In genomic region chr17:16568541-16569357, GRCh38 we compare ENCODE assay signal across 8 cellular contexts. TPM values are rescaled to one million over a fixed set of nuclear protein-coding genes. Genes with fewer than 3 reads are reported as not detected.
A peak's percentile ranks its signal among the peaks of the same experiment; 100 is the strongest.
DNase-seq lines count a peak whose midpoint lies in the region; ATAC-seq and TF ChIP-seq lines count a peak whose summit lies in the region.

TSS of gene ZNF287 (minus strand) at chr17:16569204. CDS start at chr17:16567731, 1,473 bp downstream.

- TF ChIP-seq CTCF in GM06990 (IDR thresholded peaks at IDR 0.05; ENCODE audit: insufficient read depth, low read length, poor library complexity, severe bottlenecking) (no peak), HFF-Myc (IDR thresholded peaks at IDR 0.05; ENCODE audit: low read depth, low read length, missing control alignments) (no peak), vagina (IDR thresholded peaks at IDR 0.05) (no peak)

- no peaks in the 10 kb centered on the region for H3K9me3 ChIP-seq in T-helper 17 cell (ENCODE audit: control insufficient read depth, low read length, poor library complexity, severe bottlenecking)
- no peaks in the 10 kb centered on the region for H3K9me3 ChIP-seq in vagina

- H3K4me1 Mint-ChIP-seq in T-helper 17 cell, result peaks cover 6% of the 10 kb centered on the region

- H3K27me3 ChIP-seq in GM06990 (replicated peaks; ENCODE audit: control insufficient read depth, insufficient read depth, low read length), result no peaks in the 10 kb centered on the region
- H3K27me3 ChIP-seq in rectal smooth muscle tissue (ENCODE audit: control insufficient read depth, insufficient read depth, low read length), result no peaks in the 10 kb centered on the region
- no peaks in the 10 kb centered on the region for H3K27me3 ChIP-seq in vagina

- H3K4me1 ChIP-seq in rectal smooth muscle tissue (ENCODE audit: control insufficient read depth, insufficient read depth, low read length) (peaks cover 3% of the 10 kb centered on the region), vagina (peaks cover 9% of the 10 kb centered on the region)

- peak in 1 of 2 donors; percentile 20 for TF ChIP-seq POLR2A in vagina (IDR thresholded peaks at IDR 0.05)

- H3K4me3 ChIP-seq in GM06990 (replicated peaks; ENCODE audit: low read depth, low read length) (peak within 1 kb of the TSS; percentile 69), HFF-Myc (replicated peaks; ENCODE audit: low read depth, low read length) (peak within 1 kb of the TSS; percentile 81), rectal smooth muscle tissue (ENCODE audit: low read length) (peak within 1 kb of the TSS; percentile 90), vagina (peak within 1 kb of the TSS; percentile 71)

- DNase-seq in GM06990 (ENCODE audit: extremely low read depth, insufficient read length) (peak; percentile 93), HFF-Myc (ENCODE audit: extremely low read depth, low read depth) (peak; percentile 58), NCI-H1105 (lab: John Stamatoyannopoulos, UW) (peak; percentile 98), T-helper 17 cell (peak; percentile 86 to 91 (median 88)), astrocyte of the hippocampus (ENCODE audit: low read depth, low spot score) (peak; percentile 97), hepatic stellate cell (ENCODE audit: low spot score) (peak; percentile 96), vagina (ENCODE audit: extremely low spot score in 2 of 2) (peak in 1 of 2 donors; percentile 91)

- H3K36me3 ChIP-seq in GM06990 (ENCODE audit: control insufficient read depth, insufficient read depth, low read length) (no peaks in the 10 kb centered on the region), rectal smooth muscle tissue (ENCODE audit: control insufficient read depth, insufficient read depth, low read length) (peaks cover 3% of the 10 kb centered on the region), vagina (peaks cover 0 to 10% of the 10 kb centered on the region in 2 donors)

- intact Hi-C loops in vagina (cut with DNase I), result no loop called here

- H3K27ac Mint-ChIP-seq in T-helper 17 cell, result peak within 1 kb of the TSS; percentile 92

- H3K36me3 Mint-ChIP-seq in T-helper 17 cell (ENCODE audit: low read depth), result no peaks in the 10 kb centered on the region

- no peaks in the 10 kb centered on the region for H3K27me3 Mint-ChIP-seq in T-helper 17 cell

- H3K4me3 Mint-ChIP-seq in T-helper 17 cell, result peak within 1 kb of the TSS; percentile 88

- peak; percentile 98 for ATAC-seq in T-helper 17 cell

- H3K9ac ChIP-seq in rectal smooth muscle tissue (ENCODE audit: low read length), result peak within 1 kb of the TSS; percentile 60

- H3K27ac ChIP-seq in rectal smooth muscle tissue (ENCODE audit: low read depth, low read length) (peak within 1 kb of the TSS; percentile 57), vagina (peak within 1 kb of the TSS; percentile 73)

RNA-seq across cellular contexts. Expression of gene ZNF287, which starts in this region (rescaled TPM):
- 1 to 10 TPM; 6.6 to 7.6 TPM for total RNA-seq in T-helper 17 cell
- 5.9 TPM for total RNA-seq in vagina
